In genomic region chr15:60727661-60728060, GRCh38 we compare ENCODE assay signal across 21 cellular contexts.
DNase-seq lines count a peak whose midpoint lies in the region; ATAC-seq, FAIRE-seq and TF ChIP-seq lines count a peak whose summit lies in the region.
"Had no signal": no experiment of that assay in that cellular context is flagged by ENCODE, and none has a peak within 500 bp of the region (broad histone marks: within the 10 kb centered on the region; RNA-seq: fewer than 3 reads in every experiment).

No MANE protein-coding gene starts in this region.

- DNase-seq in Karpas-422 = peak; percentile 1
- peak; percentile 21 for DNase-seq in NCI-H2107 treated with DMSO at 0.1 percent for 48 hours (lab: John Stamatoyannopoulos, UW; ENCODE audit: unreplicated experiment)
- no peak for DNase-seq in H1 (ENCODE audit: low read depth in 1 of 2, low spot score in 2 of 2)
- no peak for DNase-seq in urothelium cell line (ENCODE audit: low spot score)
- no peak for DNase-seq in GM19238 (ENCODE audit: insufficient read length, low spot score)
- DNase-seq in OCI-M1 (lab: John Stamatoyannopoulos, UW) = no peak
- DNase-seq: ACHN; BE2C; C1 segment of cervical spinal cord; CD4-positive, CD25-positive, alpha-beta regulatory T cell; CD8-positive, alpha-beta memory T cell; COR-L47; H7; HFFc6 had no signal

- no peak for FAIRE-seq in H1 (lab: Jason Lieb, UNC)
- FAIRE-seq in urothelium cell line (lab: Jason Lieb, UNC) = peak; percentile 75
- FAIRE-seq: A204.1, D721Med, G401.6, GM12891 had no signal

- H3K36me3 ChIP-seq in Karpas-422 (ENCODE audit: insufficient read depth, low read length) = no peaks in the 10 kb centered on the region
- no peaks in the 10 kb centered on the region for H3K36me3 ChIP-seq in H1 (ENCODE audit: control insufficient read depth in 2 of 4, insufficient read depth in 4 of 4, low read length in 3 of 4)
- H3K36me3 ChIP-seq: BE2C had no signal

- TF ChIP-seq EP300 in H1 (IDR thresholded peaks at IDR 0.05; ENCODE audit: borderline replicate concordance in 1 of 2, low read depth in 2 of 2, low read length in 2 of 2) = no peak

- no peaks in the 10 kb centered on the region for H3K9me2 ChIP-seq in Karpas-422 (replicated peaks; ENCODE audit: insufficient read depth, low read length)

- H2BK120ac ChIP-seq in H1 (replicated peaks; ENCODE audit: low read depth, low read length) = no peak overlapping the region

- H2BK15ac ChIP-seq in H1 (ENCODE audit: low read length) = no peak overlapping the region

- no peak for TF ChIP-seq POLR2A in H1 (IDR thresholded peaks at IDR 0.05; ENCODE audit: control extremely low read depth in 1 of 2, low read depth in 2 of 2, low read length in 2 of 2)

- 0 out of 2 replicates have a peak overlapping the region, but pooled peaks have one; percentile 5 for H2BK12ac ChIP-seq in H1 (ENCODE audit: low read depth, low read length)

- no peak for TF ChIP-seq RAD21 in H1 (IDR thresholded peaks at IDR 0.05 in 1 of 2, conservative IDR thresholded peaks at IDR 0.05 in 1 of 2; ENCODE audit: low read depth in 2 of 2, low read length in 2 of 2)

- no peaks in the 10 kb centered on the region for H3K79me1 ChIP-seq in H1 (ENCODE audit: low read depth, low read length)

- no peak overlapping the region for H3K23ac ChIP-seq in H1 (ENCODE audit: insufficient read length)

- no peaks in the 10 kb centered on the region for H3K9me3 ChIP-seq in Karpas-422 (ENCODE audit: low read length)
- no peaks in the 10 kb centered on the region for H3K9me3 ChIP-seq in H1 (ENCODE audit: insufficient read depth in 2 of 2, low read depth in 1 of 2, low read length in 1 of 2)
- H3K9me3 ChIP-seq: BE2C had no signal

- H4K5ac ChIP-seq in H1 (ENCODE audit: insufficient read length, low read depth, low read length) = no peak overlapping the region

- no peak overlapping the region for H3K27ac ChIP-seq in Karpas-422 (ENCODE audit: low read length)
- no peak overlapping the region for H3K27ac ChIP-seq in H1 (ENCODE audit: low read depth, low read length)

- H3K4me3 ChIP-seq in Karpas-422 (ENCODE audit: low read length) (no peak overlapping the region), H1 (ENCODE audit: extremely low read depth in 1 of 4, insufficient read depth in 2 of 4, low read depth in 3 of 4, low read length in 4 of 4) (no peak overlapping the region)
- H3K4me3 ChIP-seq: GM23338 had no signal

- WGBS in H1 (ENCODE audit: extremely low coverage in 1 of 2, insufficient coverage in 1 of 2, insufficient read length in 1 of 2, insufficient replicate concordance in 2 of 2, low coverage in 1 of 2, low lambda C conversion rate in 2 of 2, missing lambda C conversion rate in 1 of 2), 2 experiments = 87% methylated on average over 8 of the region's 8 CpGs; no CpG with 5 or more reads in 1 of the 2 experiments

- POLR2A ChIA-PET in H1 (lab: Charles Lee; ENCODE audit: partially characterized antibody) = no interaction called here

- no peaks in the 10 kb centered on the region for H4K20me1 ChIP-seq in Karpas-422 (ENCODE audit: insufficient read depth, low read depth, low read length)
- H4K20me1 ChIP-seq in H1 (replicated peaks in 1 of 2; ENCODE audit: control insufficient read depth in 1 of 2, insufficient read depth in 2 of 2, low read length in 2 of 2) = no peaks in the 10 kb centered on the region

- H3K23me2 ChIP-seq in H1 (ENCODE audit: low read depth, low read length) = no peaks in the 10 kb centered on the region

- H3K27me3 ChIP-seq in Karpas-422 (ENCODE audit: low read length) = no peaks in the 10 kb centered on the region
- no peaks in the 10 kb centered on the region for H3K27me3 ChIP-seq in H1 (replicated peaks in 1 of 4; ENCODE audit: control insufficient read depth in 3 of 4, extremely low read depth in 1 of 4, insufficient read depth in 3 of 4, low read length in 3 of 4)
- H3K27me3 ChIP-seq: BE2C had no signal

- H3K4ac ChIP-seq in H1 (replicated peaks; ENCODE audit: insufficient read length, low read depth, low read length) = no peak overlapping the region

- H2AFZ ChIP-seq in Karpas-422 (ENCODE audit: low read length) = no peak overlapping the region
- 0 out of 2 replicates have a peak overlapping the region, but pooled peaks have one; percentile 20 for H2AFZ ChIP-seq in H1 (ENCODE audit: low read length)
- H2AFZ ChIP-seq: GM23338 had no signal

- H2AK5ac ChIP-seq in H1 (ENCODE audit: low read depth, low read length) = no peak overlapping the region

- H3K4me2 ChIP-seq in Karpas-422 (ENCODE audit: low read depth, low read length, poor library complexity, severe bottlenecking) = no peak overlapping the region
- H3K4me2 ChIP-seq in H1 (ENCODE audit: insufficient read depth in 1 of 2, low read depth in 2 of 2, low read length in 2 of 2) = no peak overlapping the region
- H3K4me2 ChIP-seq: GM23338 had no signal

- no peak overlapping the region for H3K18ac ChIP-seq in H1 (ENCODE audit: extremely low read depth, low read length)

- CTCF ChIA-PET in H1 (lab: Charles Lee; ENCODE audit: partially characterized antibody) = interaction anchor here (0.7 to 1.9 kb wide), 3 partner anchors 10 to 142 kb away, joined by 3 to 6 read pairs (median 3); no protein-coding TSS in a partner anchor

- H4K8ac ChIP-seq in H1 (ENCODE audit: extremely low read depth, insufficient read depth, low read length) = no peak overlapping the region

- H3K14ac ChIP-seq in H1 (ENCODE audit: insufficient read length) = no peak overlapping the region

- no peak overlapping the region for H2BK5ac ChIP-seq in H1 (ENCODE audit: low read depth, low read length)

- no peak for TF ChIP-seq CTCF in H1 (IDR thresholded peaks at IDR 0.05; ENCODE audit: control extremely low read depth in 1 of 3, insufficient read depth in 1 of 3, low read depth in 1 of 3, low read length in 3 of 3)

- H3K56ac ChIP-seq in H1 (replicated peaks; ENCODE audit: insufficient read length, low read depth, low read length) = no peak overlapping the region

- H3K79me2 ChIP-seq in Karpas-422 (ENCODE audit: low read length) = no peaks in the 10 kb centered on the region
- no peaks in the 10 kb centered on the region for H3K79me2 ChIP-seq in H1 (ENCODE audit: control insufficient read depth in 1 of 2, insufficient read depth in 2 of 2, low read length in 2 of 2)

- ATAC-seq in HG02642 (IDR thresholded peaks at IDR 0.05; ENCODE audit: poor library complexity, unreplicated experiment) = no peak
- ATAC-seq: GM23338, HCT116 had no signal

- H4K91ac ChIP-seq in H1 (replicated peaks; ENCODE audit: insufficient read length, low read length) = no peak overlapping the region

- H2BK20ac ChIP-seq in H1 (ENCODE audit: low read length) = no peak overlapping the region

- H3K4me1 ChIP-seq in Karpas-422 (ENCODE audit: low read length) (no peaks in the 10 kb centered on the region), H1 (replicated peaks in 1 of 4; ENCODE audit: control insufficient read depth in 3 of 4, insufficient read depth in 4 of 4, low read length in 3 of 4) (peaks cover 0 to 5% (median 0%) of the 10 kb centered on the region in 4 experiments; a peak in 1 of 7 replicates)
- H3K4me1 ChIP-seq: BE2C had no signal

- H3K9ac ChIP-seq in Karpas-422 (ENCODE audit: low read length) = no peak overlapping the region
- H3K9ac ChIP-seq in H1 (replicated peaks in 1 of 4; ENCODE audit: extremely low read depth in 1 of 4, low read depth in 3 of 4, low read length in 3 of 4) = no peak overlapping the region

TF ChIP-seq in H1, 55 proteins besides CTCF, POLR2A, EP300 and RAD21:
- no peak for TF ChIP-seq ATF3 (IDR thresholded peaks at IDR 0.05; ENCODE audit: insufficient read depth, low read depth, low read length)

Comparison
In these comparisons a context has a peak if more than half of its experiments do, and no peak if none do; other contexts are left out.
1. DNase-seq: peak in Karpas-422 (single experiment) and NCI-H2107 treated with DMSO at 0.1 percent for 48 hours (single experiment); none in H1 (0 of 2), urothelium cell line (single experiment), GM19238 (single experiment) and OCI-M1 (single experiment).